18 cellular contexts compared by ENCODE assay signal in genomic region chr4:24672871-24673270, GRCh38.
A peak's percentile ranks its signal among the peaks of the same experiment; 100 is the strongest.
DNase-seq lines count a peak whose midpoint lies in the region; ATAC-seq and TF ChIP-seq lines count a peak whose summit lies in the region.
"Had no signal": no experiment of that assay in that cellular context is flagged by ENCODE, and none has a peak within 500 bp of the region (broad histone marks: within the 10 kb centered on the region; RNA-seq: fewer than 3 reads in every experiment).

No MANE protein-coding gene starts in this region.

- H3K27me3 ChIP-seq in SK-N-SH (ENCODE audit: insufficient read depth) (peaks cover 24% of the 10 kb centered on the region), trophoblast cell (ENCODE audit: insufficient read depth, low read length) (no peaks in the 10 kb centered on the region)
- H3K27me3 ChIP-seq: BLaER1 treated with 17β-estradiol and CSF1 and Interleukin-3, amounts not matched to agents 10 nM and 100 nM had no signal

- POLR2A ChIA-PET in SK-N-SH (lab: Yijun Ruan, JAX): no interaction called here

- H3K4me1 Mint-ChIP-seq in stimulated activated effector memory CD8-positive, alpha-beta T cell treated with anti-CD3 and anti-CD28 coated beads, Interleukin-12 subunit alpha, Interleukin-12 subunit beta, amount 100 ng/mL, for 72 hours: no peaks in the 10 kb centered on the region
- H3K4me1 Mint-ChIP-seq: B cell had no signal

- no peak for TF ChIP-seq EP300 in SK-N-SH (IDR thresholded peaks at IDR 0.05; ENCODE audit: borderline replicate concordance in 1 of 2, low read depth in 1 of 2, low read length in 1 of 2)

- H3K9ac ChIP-seq in SK-N-SH (no peak overlapping the region), trophoblast cell (ENCODE audit: low read length) (no peak overlapping the region)
- H3K9ac ChIP-seq: BLaER1 treated with 17β-estradiol and CSF1 and Interleukin-3, amounts not matched to agents 10 nM and 100 nM had no signal

- ATAC-seq in SK-N-SH treated with all-trans-retinoic acid at 6 μM for 48 hours (no peak), HG02852 (IDR thresholded peaks at IDR 0.05; ENCODE audit: unreplicated experiment) (no peak)
- ATAC-seq in stimulated activated effector memory CD8-positive, alpha-beta T cell treated with anti-CD3 and anti-CD28 coated beads, Interleukin-12 subunit alpha, Interleukin-12 subunit beta, amount 100 ng/mL, for 72 hours: no peak
- ATAC-seq: A549; CD8-positive, alpha-beta T cell; GM12878 had no signal

- H3K27ac ChIP-seq in SK-N-SH (ENCODE audit: low read depth in 2 of 2, low read length in 1 of 2) (no peak overlapping the region), trophoblast cell (ENCODE audit: low read depth, low read length) (no peak overlapping the region)
- H3K27ac ChIP-seq: 22Rv1; A549; BLaER1 treated with 17β-estradiol and CSF1 and Interleukin-3, amounts not matched to agents 10 nM and 100 nM; C4-2B had no signal

- H3K4me1 ChIP-seq in SK-N-SH (ENCODE audit: control insufficient read depth in 1 of 2, insufficient read depth in 2 of 2, low read depth in 1 of 2, low read length in 1 of 2) (no peaks in the 10 kb centered on the region), trophoblast cell (ENCODE audit: control insufficient read depth in 1 of 2, insufficient read depth in 2 of 2, low read length in 2 of 2) (no peaks in the 10 kb centered on the region)
- H3K4me1 ChIP-seq: A549, Caco-2 had no signal

- DNase-seq in SK-N-SH (no peak), trophoblast cell (peak; percentile 65 to 68)
- DNase-seq in stimulated activated effector memory CD8-positive, alpha-beta T cell treated with anti-CD3 and anti-CD28 coated beads, Interleukin-12 subunit alpha, Interleukin-12 subunit beta, amount 100 ng/mL, for 72 hours (ENCODE audit: low spot score in 2 of 2): no peak
- DNase-seq: AML-193; Caco-2; Calu3; CD4-positive, alpha-beta T cell; CD8-positive, alpha-beta T cell; DMS79 treated with DMSO at 0.1 percent for 48 hours; GDM1 had no signal

- H3K18ac ChIP-seq in trophoblast cell (ENCODE audit: low read length): no peak overlapping the region

- H4K8ac ChIP-seq in trophoblast cell (ENCODE audit: low read depth, low read length): no peak overlapping the region

- no peak for TF ChIP-seq CTCF in SK-N-SH (IDR thresholded peaks at IDR 0.05)

- no peak overlapping the region for H3K23ac ChIP-seq in trophoblast cell (ENCODE audit: low read length)

- peaks cover 5% of the 10 kb centered on the region for H3K9me3 Mint-ChIP-seq in stimulated activated effector memory CD8-positive, alpha-beta T cell treated with anti-CD3 and anti-CD28 coated beads, Interleukin-12 subunit alpha, Interleukin-12 subunit beta, amount 100 ng/mL, for 72 hours

- H3K14ac ChIP-seq in trophoblast cell (ENCODE audit: low read length): no peak overlapping the region

- 0 out of 2 replicates have a peak overlapping the region, but pooled peaks have one; percentile 35 for H2AFZ ChIP-seq in SK-N-SH (ENCODE audit: low read depth)
- no peak overlapping the region for H2AFZ ChIP-seq in trophoblast cell (ENCODE audit: insufficient read depth, low read length, poor library complexity)

- no peaks in the 10 kb centered on the region for H3F3A ChIP-seq in SK-N-SH (replicated peaks; ENCODE audit: insufficient read depth)

- no peak overlapping the region for H3K4ac ChIP-seq in trophoblast cell (ENCODE audit: low read depth, low read length)

- no peak overlapping the region for H4K12ac ChIP-seq in trophoblast cell (ENCODE audit: low read depth, low read length)

- no peak overlapping the region for H2BK12ac ChIP-seq in trophoblast cell (ENCODE audit: low read length)

- H2BK5ac ChIP-seq in trophoblast cell (ENCODE audit: low read depth, low read length, poor library complexity): no peak overlapping the region

- H3K9me2 ChIP-seq in SK-N-SH: no peaks in the 10 kb centered on the region

- no peak for TF ChIP-seq RAD21 in SK-N-SH (IDR thresholded peaks at IDR 0.05; ENCODE audit: low read length)

- H3K36me3 Mint-ChIP-seq in stimulated activated effector memory CD8-positive, alpha-beta T cell treated with anti-CD3 and anti-CD28 coated beads, Interleukin-12 subunit alpha, Interleukin-12 subunit beta, amount 100 ng/mL, for 72 hours: no peaks in the 10 kb centered on the region
- H3K36me3 Mint-ChIP-seq: CD8-positive, alpha-beta T cell had no signal

- no peak overlapping the region for H4K91ac ChIP-seq in trophoblast cell (ENCODE audit: low read depth, low read length)

- H3K9me3 ChIP-seq in SK-N-SH (no peaks in the 10 kb centered on the region), trophoblast cell (ENCODE audit: insufficient read depth, low read depth, low read length) (peaks cover 3% of the 10 kb centered on the region)
- H3K9me3 ChIP-seq: A549, Caco-2 had no signal

- H2BK120ac ChIP-seq in trophoblast cell (ENCODE audit: insufficient read depth, low read length, poor library complexity): no peak overlapping the region

- H2AK5ac ChIP-seq in trophoblast cell (ENCODE audit: low read length): no peak overlapping the region

- H3K4me3 ChIP-seq in SK-N-SH (ENCODE audit: low read depth in 2 of 2, low read length in 1 of 2) (no peak overlapping the region), trophoblast cell (ENCODE audit: low read depth, low read length) (no peak overlapping the region)
- H3K4me3 ChIP-seq: A549; BLaER1 treated with 17β-estradiol and CSF1 and Interleukin-3, amounts not matched to agents 10 nM and 100 nM; GM12878 had no signal

- CTCF ChIA-PET in SK-N-SH (lab: Yijun Ruan, JAX): no interaction called here

- WGBS in SK-N-SH (ENCODE audit: low lambda C conversion rate): 31% methylated on average over 4 of the region's 8 CpGs
- WGBS in trophoblast cell (ENCODE audit: extremely low coverage, insufficient coverage, insufficient read length): no CpG with 5 or more reads among the region's 8 CpGs

- H3K4me2 ChIP-seq in SK-N-SH (no peak overlapping the region), trophoblast cell (ENCODE audit: low read length) (no peak overlapping the region)
- H3K4me2 ChIP-seq: A549 had no signal

- H3K79me1 ChIP-seq in trophoblast cell (ENCODE audit: low read length): no peaks in the 10 kb centered on the region

- H3K27ac Mint-ChIP-seq in stimulated activated effector memory CD8-positive, alpha-beta T cell treated with anti-CD3 and anti-CD28 coated beads, Interleukin-12 subunit alpha, Interleukin-12 subunit beta, amount 100 ng/mL, for 72 hours: no peak overlapping the region
- H3K27ac Mint-ChIP-seq: B cell; CD4-positive, alpha-beta T cell; CD8-positive, alpha-beta T cell had no signal

- no peak overlapping the region for H3K4me3 Mint-ChIP-seq in stimulated activated effector memory CD8-positive, alpha-beta T cell treated with anti-CD3 and anti-CD28 coated beads, Interleukin-12 subunit alpha, Interleukin-12 subunit beta, amount 100 ng/mL, for 72 hours
- H3K4me3 Mint-ChIP-seq: B cell; CD4-positive, alpha-beta T cell; CD8-positive, alpha-beta T cell had no signal

- no peaks in the 10 kb centered on the region for H4K20me1 ChIP-seq in SK-N-SH (ENCODE audit: insufficient read depth)

- H3K36me3 ChIP-seq in SK-N-SH (replicated peaks in 1 of 2; ENCODE audit: control insufficient read depth in 1 of 2, insufficient read depth in 2 of 2, low read length in 1 of 2) (no peaks in the 10 kb centered on the region), trophoblast cell (ENCODE audit: control insufficient read depth in 1 of 2, insufficient read depth in 2 of 2, low read length in 2 of 2) (no peaks in the 10 kb centered on the region)
- H3K36me3 ChIP-seq: BLaER1 treated with 17β-estradiol and CSF1 and Interleukin-3, amounts not matched to agents 10 nM and 100 nM had no signal

- H3K79me2 ChIP-seq in SK-N-SH (ENCODE audit: insufficient read depth): no peaks in the 10 kb centered on the region
- H3K79me2 ChIP-seq in trophoblast cell (ENCODE audit: control insufficient read depth, insufficient read depth, low read length, poor library complexity): no peaks in the 10 kb centered on the region

TF ChIP-seq in SK-N-SH, 30 proteins besides CTCF, POLR2A, EP300 and RAD21 (continues in another document):
- no peak for TF ChIP-seq YY1 (IDR thresholded peaks at IDR 0.05; ENCODE audit: low read depth)
- no peak for TF ChIP-seq TCF12 (IDR thresholded peaks at IDR 0.05)
- no peak for TF ChIP-seq MXI1 (IDR thresholded peaks at IDR 0.05; ENCODE audit: low read depth, low read length)
- no peak for TF ChIP-seq EZH2phosphoT487 (IDR thresholded peaks at IDR 0.05; ENCODE audit: borderline replicate concordance, low read depth)

TF ChIP-seq in SK-N-SH treated with all-trans-retinoic acid at 6 μM for 48 hours, 23 proteins besides CTCF, POLR2A, EP300 and RAD21:
- no peak for TF ChIP-seq SNAI2 (CRISPR knock-in tag; IDR thresholded peaks at IDR 0.05)

Comparison
In these comparisons a context has a peak if more than half of its experiments do, and no peak if none do; other contexts are left out.
1. DNase-seq: peak in trophoblast cell (2 of 2); none in SK-N-SH (single experiment) and stimulated activated effector memory CD8-positive, alpha-beta T cell treated with anti-CD3 and anti-CD28 coated beads, Interleukin-12 subunit alpha, Interleukin-12 subunit beta, amount 100 ng/mL, for 72 hours (0 of 2).